ENCODE assay signal across 9 cellular contexts in the genomic region with DNA sequence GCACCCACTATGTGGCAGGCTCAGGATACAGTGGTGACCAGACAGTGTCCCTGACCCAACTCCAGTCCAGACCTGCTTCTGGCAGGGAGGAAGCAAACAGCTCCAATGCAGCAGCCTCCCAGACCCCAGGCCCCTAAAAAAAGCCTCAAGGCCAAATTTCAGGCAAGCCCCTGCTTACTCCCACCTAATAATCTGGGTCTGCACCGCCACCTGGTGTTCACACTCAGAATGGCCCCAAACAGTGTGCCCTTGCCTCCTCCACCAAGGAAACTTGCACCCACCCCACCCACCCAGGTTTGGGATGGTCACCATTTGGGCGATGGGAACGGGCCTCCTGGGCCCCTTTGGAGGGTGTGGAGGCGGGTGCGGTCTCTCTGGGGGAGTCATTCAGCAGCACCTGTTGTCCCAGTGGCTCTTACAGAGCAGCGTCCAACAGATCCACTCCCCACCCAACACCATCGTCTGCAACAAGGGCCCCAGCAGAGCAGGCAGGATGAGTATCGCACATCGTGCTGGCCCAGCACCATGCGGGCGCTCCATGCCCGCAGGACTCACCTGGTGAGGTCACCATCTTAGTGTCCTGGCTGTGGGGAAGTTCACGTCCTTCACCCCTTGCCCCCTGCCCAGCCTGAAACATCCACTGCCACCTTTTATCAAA. TPM values are rescaled to one million over a fixed set of nuclear protein-coding genes. Genes with fewer than 3 reads are reported as not detected.
DNase-seq lines count a peak whose midpoint lies in the region; ATAC-seq and TF ChIP-seq lines count a peak whose summit lies in the region.
"Had no signal": no experiment of that assay in that cellular context is flagged by ENCODE, and none has a peak within 500 bp of the region (broad histone marks: within the 10 kb centered on the region; RNA-seq: fewer than 3 reads in every experiment).

No MANE protein-coding gene starts in this region.

- 49% methylated on average over 13 of the region's 13 CpGs for WGBS in right cardiac atrium

- no peak for TF ChIP-seq POLR2A in HCT116 (IDR thresholded peaks at IDR 0.05; ENCODE audit: borderline replicate concordance, extremely low read depth, insufficient read depth, insufficient read length)

- no peaks in the 10 kb centered on the region for H4K20me1 ChIP-seq in HCT116 (ENCODE audit: insufficient read depth)

- ATAC-seq in HCT116 (peak; percentile 81), SK-N-SH treated with all-trans-retinoic acid at 6 μM for 48 hours (peak; percentile 82), right cardiac atrium (peak; percentile 26 to 44), GM19328 (IDR thresholded peaks at IDR 0.05; ENCODE audit: unreplicated experiment) (no peak)
- ATAC-seq in activated naive CD8-positive, alpha-beta T cell treated with anti-CD3 and anti-CD28 coated beads, Interleukin-2, amount 50 U/mL, for 24 hours: no peak

- no TSS peak for BruUV-seq in HCT116 (replicated peaks; lab: Mats Ljungman, UMichigan)

- peak; percentile 81 for TF ChIP-seq RAD21 in HCT116 (IDR thresholded peaks at IDR 0.05; ENCODE audit: low read depth)

- no peak overlapping the region for H3K4me3 Mint-ChIP-seq in activated naive CD8-positive, alpha-beta T cell treated with anti-CD3 and anti-CD28 coated beads, Interleukin-2, amount 50 U/mL, for 24 hours

- H3K27me3 ChIP-seq in HCT116 (ENCODE audit: insufficient read depth, low read length) (no peaks in the 10 kb centered on the region), right cardiac atrium (ENCODE audit: control insufficient read depth, insufficient read depth) (no peaks in the 10 kb centered on the region)

- H3K4me3 ChIP-seq in HCT116 (replicated peaks in 1 of 2; ENCODE audit: low read depth in 1 of 2, low read length in 2 of 2) (no peak overlapping the region), right cardiac atrium (ENCODE audit: low read length) (no peak overlapping the region)

- H3K27ac Mint-ChIP-seq in activated naive CD8-positive, alpha-beta T cell treated with anti-CD3 and anti-CD28 coated beads, Interleukin-2, amount 50 U/mL, for 24 hours: no peak overlapping the region

- H3K4me1 Mint-ChIP-seq in activated naive CD8-positive, alpha-beta T cell treated with anti-CD3 and anti-CD28 coated beads, Interleukin-2, amount 50 U/mL, for 24 hours: no peaks in the 10 kb centered on the region
- H3K4me1 Mint-ChIP-seq: IgD-negative memory B cell had no signal

- no peaks in the 10 kb centered on the region for H3K36me3 Mint-ChIP-seq in activated naive CD8-positive, alpha-beta T cell treated with anti-CD3 and anti-CD28 coated beads, Interleukin-2, amount 50 U/mL, for 24 hours (ENCODE audit: low read depth)
- H3K36me3 Mint-ChIP-seq: IgD-negative memory B cell had no signal

- H3K9ac ChIP-seq in HCT116 (ENCODE audit: low read length): no peak overlapping the region

- H3K27ac ChIP-seq in HCT116 (ENCODE audit: low read depth, low read length): no peak overlapping the region; the same call in 1 of the 2 replicates
- no peak overlapping the region for H3K27ac ChIP-seq in right cardiac atrium (ENCODE audit: low read length)

- H3K9me2 ChIP-seq in HCT116 (ENCODE audit: insufficient read depth): no peaks in the 10 kb centered on the region

- H3K27me3 Mint-ChIP-seq in activated naive CD8-positive, alpha-beta T cell treated with anti-CD3 and anti-CD28 coated beads, Interleukin-2, amount 50 U/mL, for 24 hours: no peaks in the 10 kb centered on the region
- H3K27me3 Mint-ChIP-seq: IgD-negative memory B cell had no signal

- CTCF ChIA-PET in HCT116 (lab: Charles Lee): interaction anchor here (1.2 to 1.9 kb wide), 4 partner anchors 19 to 180 kb away, joined by 4 to 8 read pairs (median 6); partner anchors contain the start of genes CISH and HEMK1

- H3K79me2 ChIP-seq in HCT116 (ENCODE audit: insufficient read depth, low read length): no peaks in the 10 kb centered on the region

- no peaks in the 10 kb centered on the region for H3K36me3 ChIP-seq in HCT116 (ENCODE audit: control insufficient read depth in 1 of 2, insufficient read depth in 2 of 2, low read length in 2 of 2)

- peak; percentile 64 to 76 (median 74); a peak in 5 of 6 replicates for TF ChIP-seq CTCF in HCT116 (IDR thresholded peaks at IDR 0.05 in 2 of 3, conservative IDR thresholded peaks at IDR 0.05 in 1 of 3; ENCODE audit: borderline replicate concordance in 1 of 3, insufficient read depth in 1 of 3, low read depth in 2 of 3, low read length in 2 of 3)

- H3K9me3 Mint-ChIP-seq in activated naive CD8-positive, alpha-beta T cell treated with anti-CD3 and anti-CD28 coated beads, Interleukin-2, amount 50 U/mL, for 24 hours: no peaks in the 10 kb centered on the region
- H3K9me3 Mint-ChIP-seq: IgD-negative memory B cell had no signal

- H2AFZ ChIP-seq in HCT116 (ENCODE audit: low read depth, low read length, poor library complexity, severe bottlenecking): no peak overlapping the region

- H3K9me3 ChIP-seq in HCT116 (ENCODE audit: control insufficient read depth in 1 of 2, insufficient read depth in 1 of 2, low read depth in 1 of 2, low read length in 2 of 2) (no peaks in the 10 kb centered on the region), right cardiac atrium (ENCODE audit: control insufficient read depth, low read length) (no peaks in the 10 kb centered on the region)

- RAD21 ChIA-PET in HCT116 (lab: Charles Lee; ENCODE audit: low non-redundant PET in 1 of 2, low total read pairs in 2 of 2, uncharacterized antibody in 2 of 2, unreplicated experiment in 2 of 2): no interaction called here

- peak overlapping the region; percentile 67 for H3K4me2 ChIP-seq in HCT116 (ENCODE audit: low read length)

- POLR2A ChIA-PET in HCT116 (lab: Charles Lee): no interaction called here

- H3K4me1 ChIP-seq in HCT116 (ENCODE audit: control insufficient read depth in 1 of 2, insufficient read depth in 2 of 2, low read length in 2 of 2): peaks cover 12 to 17% of the 10 kb centered on the region in 2 experiments
- no peaks in the 10 kb centered on the region for H3K4me1 ChIP-seq in right cardiac atrium (ENCODE audit: control insufficient read depth, insufficient read depth, low read length)

- peak; percentile 71 for DNase-seq in CD1c-positive myeloid dendritic cell (ENCODE audit: extremely low spot score)
- DNase-seq in HCT116 (ENCODE audit: low read depth, low spot score): no peak
- DNase-seq in activated naive CD8-positive, alpha-beta T cell treated with anti-CD3 and anti-CD28 coated beads, Interleukin-2, amount 50 U/mL, for 24 hours: peak; percentile 80
- peak; percentile 50 to 84 (median 79) for DNase-seq in right cardiac atrium
- DNase-seq in stimulated activated CD4-positive, alpha-beta T cell treated with anti-CD3 and anti-CD28 coated beads, Interleukin-15, amount 100 ng/mL, for 24 hours: peak; percentile 78
- no peak for DNase-seq in NCI-H128 (lab: John Stamatoyannopoulos, UW; ENCODE audit: unreplicated experiment)

- intact Hi-C loops in HCT116 (cut with micrococcal nuclease) (loop anchor here (1.0 kb wide), 3 partner anchors 31 to 203 kb away; no protein-coding TSS in a partner anchor), right cardiac atrium (cut with DNase I) (no loop called here)

TF ChIP-seq in HCT116, 20 proteins besides CTCF, POLR2A, EP300 and RAD21:
- TF ChIP-seq JUND (IDR thresholded peaks at IDR 0.05): no peak
- TF ChIP-seq EGR1 (IDR thresholded peaks at IDR 0.05; ENCODE audit: low read depth): no peak
- no peak for TF ChIP-seq EZH2phosphoT487 (IDR thresholded peaks at IDR 0.05; ENCODE audit: borderline replicate concordance)
- TF ChIP-seq ELF1 (IDR thresholded peaks at IDR 0.05; ENCODE audit: borderline replicate concordance, low read depth): no peak
- no peak for TF ChIP-seq CBX3 (IDR thresholded peaks at IDR 0.05; ENCODE audit: low read depth)
- TF ChIP-seq POLR2AphosphoS5 (IDR thresholded peaks at IDR 0.05; ENCODE audit: low read depth, low read length): no peak
- TF ChIP-seq, protein P1, sequence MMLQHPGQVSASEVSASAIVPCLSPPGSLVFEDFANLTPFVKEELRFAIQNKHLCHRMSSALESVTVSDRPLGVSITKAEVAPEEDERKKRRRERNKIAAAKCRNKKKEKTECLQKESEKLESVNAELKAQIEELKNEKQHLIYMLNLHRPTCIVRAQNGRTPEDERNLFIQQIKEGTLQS (IDR thresholded peaks at IDR 0.05): no peak

TF ChIP-seq in SK-N-SH treated with all-trans-retinoic acid at 6 μM for 48 hours, 23 proteins besides CTCF, POLR2A, EP300 and RAD21 (continues in another document):
- TF ChIP-seq TSHZ2 (CRISPR knock-in tag; IDR thresholded peaks at IDR 0.05) (no peak), ISL1 (CRISPR knock-in tag; IDR thresholded peaks at IDR 0.05) (no peak), GLIS3 (CRISPR knock-in tag; IDR thresholded peaks at IDR 0.05) (no peak)

RNA-seq across cellular contexts. Expression of gene C3orf18, which starts 17.3 kb away (rescaled TPM):
- total RNA-seq in HCT116 (2021; ENCODE audit: unreplicated experiment) (10.1 TPM), right cardiac atrium (10 to 100 TPM; 27.2 to 44.2 (median 40.6) TPM)
- polyA plus RNA-seq in HCT116 (2012): 9.5 and 10.5 TPM in 2 replicates
- 29.5 TPM for polyA plus RNA-seq in right cardiac atrium

RNA-seq across cellular contexts. Expression of gene HEMK1, which starts 19.1 kb away (rescaled TPM):
- 20.5 TPM for total RNA-seq in HCT116 (2021; ENCODE audit: unreplicated experiment)
- polyA plus RNA-seq in HCT116 (2012): 11.3 and 15.1 TPM in 2 replicates
- 10 to 100 TPM; 14.0 to 18.3 (median 15.8) TPM for total RNA-seq in right cardiac atrium
- 16.6 TPM for polyA plus RNA-seq in right cardiac atrium

RNA-seq across cellular contexts. Expression of gene CACNA2D2, which starts 46.8 kb away (rescaled TPM):
- total RNA-seq in HCT116 (2021; ENCODE audit: unreplicated experiment) (10.2 TPM), right cardiac atrium (10 to 100 TPM in 3 of 4 donors, 1 to 10 TPM in 1; 8.7 to 56.1 (median 40.9) TPM)
- 10.1 and 10.7 TPM in 2 replicates for polyA plus RNA-seq in HCT116 (2012)
- polyA plus RNA-seq in right cardiac atrium: 25.7 TPM

Comparison
In these comparisons a context has a peak if more than half of its experiments do, and no peak if none do; other contexts are left out.
1. DNase-seq: peak in CD1c-positive myeloid dendritic cell (single experiment), activated naive CD8-positive, alpha-beta T cell treated with anti-CD3 and anti-CD28 coated beads, Interleukin-2, amount 50 U/mL, for 24 hours (single experiment), right cardiac atrium (3 of 3) and stimulated activated CD4-positive, alpha-beta T cell treated with anti-CD3 and anti-CD28 coated beads, Interleukin-15, amount 100 ng/mL, for 24 hours (single experiment); none in HCT116 (single experiment) and NCI-H128 (single experiment).
2. ATAC-seq: peak in HCT116 (single experiment), SK-N-SH treated with all-trans-retinoic acid at 6 μM for 48 hours (single experiment) and right cardiac atrium (2 of 2); none in activated naive CD8-positive, alpha-beta T cell treated with anti-CD3 and anti-CD28 coated beads, Interleukin-2, amount 50 U/mL, for 24 hours (single experiment) and GM19328 (single experiment).